In the genomic region with DNA sequence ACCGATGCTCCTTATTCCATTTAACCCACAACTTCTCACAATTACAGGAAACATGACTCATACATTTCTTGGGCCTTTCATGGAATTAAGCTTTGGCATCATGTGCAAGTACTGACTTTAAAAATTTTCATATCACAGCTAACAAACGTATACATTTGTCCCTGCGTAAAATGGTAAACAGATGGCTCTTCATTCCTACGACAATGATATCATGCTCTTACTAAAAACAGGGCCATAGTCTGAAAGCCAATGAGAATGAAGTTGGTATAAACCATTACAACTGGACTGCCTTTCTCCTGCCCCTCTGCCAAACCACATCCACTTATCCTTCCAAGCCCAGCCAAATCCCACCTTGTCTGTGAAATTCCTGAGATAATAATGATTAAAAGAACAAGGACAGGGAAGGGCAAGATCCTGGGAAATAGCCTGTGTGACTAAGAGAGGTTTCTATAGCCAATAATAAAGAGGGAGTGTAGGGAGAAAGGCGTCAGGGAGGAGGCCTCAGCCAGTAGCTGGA, we compare ENCODE assay signal across 17 cellular contexts. TPM values are rescaled to one million over a fixed set of nuclear protein-coding genes. Genes with fewer than 3 reads are reported as not detected.
A peak's percentile ranks its signal among the peaks of the same experiment; 100 is the strongest.
DNase-seq lines count a peak whose midpoint lies in the region; ATAC-seq and TF ChIP-seq lines count a peak whose summit lies in the region.
"Had no signal": no experiment of that assay in that cellular context is flagged by ENCODE, and none has a peak within 500 bp of the region (broad histone marks: within the 10 kb centered on the region; RNA-seq: fewer than 3 reads in every experiment).

No MANE protein-coding gene starts in this region.

- H3K9me3 Mint-ChIP-seq in activated naive CD4-positive, alpha-beta T cell treated with anti-CD3 and anti-CD28 coated beads, Interleukin-2, amount 10 ng/mL, durations not matched to agents 7 days and 5 days: no peaks in the 10 kb centered on the region
- H3K9me3 Mint-ChIP-seq in activated CD8-positive, alpha-beta T cell treated with anti-CD3 and anti-CD28 coated beads for 36 hours: peaks cover 8% of the 10 kb centered on the region

- no peak overlapping the region for H3K27ac Mint-ChIP-seq in activated naive CD4-positive, alpha-beta T cell treated with anti-CD3 and anti-CD28 coated beads, Interleukin-2, amount 10 ng/mL, durations not matched to agents 7 days and 5 days
- H3K27ac Mint-ChIP-seq in activated CD8-positive, alpha-beta T cell treated with anti-CD3 and anti-CD28 coated beads for 36 hours: no peak overlapping the region
- H3K27ac Mint-ChIP-seq: activated T-cell treated with anti-CD3 and anti-CD28 coated beads, Interleukin-2, amount 50 U/mL, for 72 hours; stimulated activated memory B cell treated with anti-CD40 and anti-IgM and Interleukin-4, amounts not matched to agents 10 μg/mL and 1 μg/mL and 100 μg/mL, for 72 hours had no signal

- H3K18ac ChIP-seq in mesenchymal stem cell (ENCODE audit: low read depth in 1 of 2, low read length in 2 of 2): peak overlapping the region; percentile 25 to 76

- H3K9ac ChIP-seq in mesenchymal stem cell (ENCODE audit: low read length): no peak overlapping the region
- H3K9ac ChIP-seq: BLaER1 treated with 17β-estradiol and CSF1 and Interleukin-3, amounts not matched to agents 10 nM and 100 nM; KMS-11 had no signal

- CTCF ChIA-PET in activated naive CD4-positive, alpha-beta T cell treated with anti-CD3 and anti-CD28 coated beads, Interleukin-2, amount 10 ng/mL, durations not matched to agents 7 days and 5 days (lab: Charles Lee): no interaction called here
- CTCF ChIA-PET in activated CD8-positive, alpha-beta T cell treated with anti-CD3 and anti-CD28 coated beads for 36 hours (lab: Charles Lee): no interaction called here

- H2AFZ ChIP-seq in mesenchymal stem cell (ENCODE audit: low read depth, low read length): no peak overlapping the region

- H3K14ac ChIP-seq in mesenchymal stem cell (ENCODE audit: low read length in 2 of 2): no peak overlapping the region

- no peak for TF ChIP-seq CTCF in AG09319 (IDR thresholded peaks at IDR 0.05; ENCODE audit: low read depth, low read length)
- TF ChIP-seq CTCF in cardiac fibroblast (IDR thresholded peaks at IDR 0.05; ENCODE audit: low read depth, low read length): no peak
- TF ChIP-seq CTCF in activated CD8-positive, alpha-beta T cell treated with anti-CD3 and anti-CD28 coated beads for 36 hours (IDR thresholded peaks at IDR 0.05): no peak

- DNase-seq in AG09319 (ENCODE audit: extremely low read depth, low read depth) (peak; percentile 80), LoVo (ENCODE audit: low spot score) (peak; percentile 8), cardiac fibroblast (ENCODE audit: low read depth in 2 of 2) (peak; percentile 89 to 97), mesenchymal stem cell (peak; percentile 63)
- no peak for DNase-seq in activated naive CD4-positive, alpha-beta T cell treated with anti-CD3 and anti-CD28 coated beads, Interleukin-2, amount 10 ng/mL, durations not matched to agents 7 days and 5 days
- no peak for DNase-seq in activated CD8-positive, alpha-beta T cell treated with anti-CD3 and anti-CD28 coated beads for 36 hours
- DNase-seq: activated T-cell treated with anti-CD3 and anti-CD28 coated beads, Interleukin-2, amount 50 U/mL, for 72 hours; body of pancreas; DMS79 treated with DMSO at 0.1 percent for 48 hours; NCI-H187; NCI-H748 treated with DMSO at 0.1 percent for 48 hours; SIG-M5 had no signal

- H3K4me3 ChIP-seq in cardiac fibroblast (replicated peaks in 1 of 2; ENCODE audit: low read depth in 2 of 2, low read length in 2 of 2): no peak overlapping the region
- H3K4me3 ChIP-seq in mesenchymal stem cell (ENCODE audit: insufficient read depth in 1 of 2, low read depth in 1 of 2, low read length in 2 of 2): no peak overlapping the region
- H3K4me3 ChIP-seq: BLaER1 treated with 17β-estradiol and CSF1 and Interleukin-3, amounts not matched to agents 10 nM and 100 nM; body of pancreas had no signal

- H3K36me3 Mint-ChIP-seq in activated naive CD4-positive, alpha-beta T cell treated with anti-CD3 and anti-CD28 coated beads, Interleukin-2, amount 10 ng/mL, durations not matched to agents 7 days and 5 days: no peaks in the 10 kb centered on the region
- H3K36me3 Mint-ChIP-seq in activated CD8-positive, alpha-beta T cell treated with anti-CD3 and anti-CD28 coated beads for 36 hours (ENCODE audit: low read depth): no peaks in the 10 kb centered on the region
- H3K36me3 Mint-ChIP-seq: stimulated activated memory B cell treated with anti-CD40 and anti-IgM and Interleukin-4, amounts not matched to agents 10 μg/mL and 1 μg/mL and 100 μg/mL, for 72 hours had no signal

- no peaks in the 10 kb centered on the region for H3K27me3 ChIP-seq in mesenchymal stem cell (ENCODE audit: control insufficient read depth in 1 of 2, insufficient read depth in 1 of 2, low read length in 2 of 2)
- H3K27me3 ChIP-seq: body of pancreas had no signal

- no peak overlapping the region for H3K4me3 Mint-ChIP-seq in activated naive CD4-positive, alpha-beta T cell treated with anti-CD3 and anti-CD28 coated beads, Interleukin-2, amount 10 ng/mL, durations not matched to agents 7 days and 5 days
- no peak overlapping the region for H3K4me3 Mint-ChIP-seq in activated CD8-positive, alpha-beta T cell treated with anti-CD3 and anti-CD28 coated beads for 36 hours
- H3K4me3 Mint-ChIP-seq: activated T-cell treated with anti-CD3 and anti-CD28 coated beads, Interleukin-2, amount 50 U/mL, for 72 hours; stimulated activated memory B cell treated with anti-CD40 and anti-IgM and Interleukin-4, amounts not matched to agents 10 μg/mL and 1 μg/mL and 100 μg/mL, for 72 hours had no signal

- no peak overlapping the region for H3K23ac ChIP-seq in mesenchymal stem cell (ENCODE audit: low read length in 2 of 2)

- no peak overlapping the region for H2AK5ac ChIP-seq in mesenchymal stem cell (ENCODE audit: low read length, severe bottlenecking)

- H3K4me2 ChIP-seq in mesenchymal stem cell (ENCODE audit: low read length, poor library complexity, severe bottlenecking): no peak overlapping the region
- H3K4me2 ChIP-seq: KMS-11 had no signal

- no peaks in the 10 kb centered on the region for H3K36me3 ChIP-seq in mesenchymal stem cell (ENCODE audit: control insufficient read depth in 1 of 2, insufficient read depth in 2 of 2, low read depth in 1 of 2, low read length in 2 of 2)
- H3K36me3 ChIP-seq: BLaER1 treated with 17β-estradiol and CSF1 and Interleukin-3, amounts not matched to agents 10 nM and 100 nM had no signal

- ATAC-seq in activated CD4-positive, CD25-positive, alpha-beta regulatory T cell treated with anti-CD3 and anti-CD28 coated beads, Interleukin-2, amount 50 U/mL, for 24 hours: no peak
- ATAC-seq in HG02973 (IDR thresholded peaks at IDR 0.05; ENCODE audit: unreplicated experiment): no peak
- no peak for ATAC-seq in activated CD8-positive, alpha-beta T cell treated with anti-CD3 and anti-CD28 coated beads for 36 hours
- ATAC-seq: activated T-cell treated with anti-CD3 and anti-CD28 coated beads, Interleukin-2, amount 50 U/mL, for 72 hours; body of pancreas; stimulated activated memory B cell treated with anti-CD40 and anti-IgM and Interleukin-4, amounts not matched to agents 10 μg/mL and 1 μg/mL and 100 μg/mL, for 72 hours had no signal

- no peak overlapping the region for H2BK120ac ChIP-seq in mesenchymal stem cell (ENCODE audit: low read depth, low read length)

- peaks cover 8% of the 10 kb centered on the region for H3K4me1 Mint-ChIP-seq in activated naive CD4-positive, alpha-beta T cell treated with anti-CD3 and anti-CD28 coated beads, Interleukin-2, amount 10 ng/mL, durations not matched to agents 7 days and 5 days
- peaks cover 5% of the 10 kb centered on the region for H3K4me1 Mint-ChIP-seq in activated CD8-positive, alpha-beta T cell treated with anti-CD3 and anti-CD28 coated beads for 36 hours (ENCODE audit: low read depth)

- no peak overlapping the region for H2BK5ac ChIP-seq in mesenchymal stem cell (ENCODE audit: low read depth, low read length, poor library complexity, severe bottlenecking)

- H4K8ac ChIP-seq in mesenchymal stem cell (ENCODE audit: low read length): no peak overlapping the region

- no peak overlapping the region for H2BK12ac ChIP-seq in mesenchymal stem cell (ENCODE audit: low read length in 2 of 2)

- no peak overlapping the region for H3K4ac ChIP-seq in mesenchymal stem cell (ENCODE audit: low read depth in 1 of 2, low read length in 2 of 2)

- POLR2A ChIA-PET in activated CD8-positive, alpha-beta T cell treated with anti-CD3 and anti-CD28 coated beads for 36 hours (lab: Charles Lee): no interaction called here

- intact Hi-C loops in activated CD8-positive, alpha-beta T cell treated with anti-CD3 and anti-CD28 coated beads for 36 hours (cut with micrococcal nuclease): no loop called here

- peaks cover 9% of the 10 kb centered on the region for H3K4me1 ChIP-seq in mesenchymal stem cell (ENCODE audit: control insufficient read depth, insufficient read depth, low read depth, low read length)

- peaks cover 13% of the 10 kb centered on the region for H3K27me3 Mint-ChIP-seq in activated naive CD4-positive, alpha-beta T cell treated with anti-CD3 and anti-CD28 coated beads, Interleukin-2, amount 10 ng/mL, durations not matched to agents 7 days and 5 days
- H3K27me3 Mint-ChIP-seq in activated CD8-positive, alpha-beta T cell treated with anti-CD3 and anti-CD28 coated beads for 36 hours: peaks cover 34% of the 10 kb centered on the region

- H3K79me1 ChIP-seq in mesenchymal stem cell (replicated peaks; ENCODE audit: low read length, poor library complexity, severe bottlenecking): no peaks in the 10 kb centered on the region

- H2BK15ac ChIP-seq in mesenchymal stem cell (ENCODE audit: low read depth, poor library complexity, severe bottlenecking): no peak overlapping the region

- H4K91ac ChIP-seq in mesenchymal stem cell (ENCODE audit: low read length): no peak overlapping the region

- no peak overlapping the region for H3K27ac ChIP-seq in mesenchymal stem cell (ENCODE audit: low read length, poor library complexity, severe bottlenecking)
- H3K27ac ChIP-seq: BLaER1 treated with 17β-estradiol and CSF1 and Interleukin-3, amounts not matched to agents 10 nM and 100 nM; body of pancreas; KMS-11 had no signal

- peaks cover 18% of the 10 kb centered on the region for H3K9me3 ChIP-seq in mesenchymal stem cell (ENCODE audit: control insufficient read depth, low read length)
- H3K9me3 ChIP-seq: body of pancreas had no signal

- WGBS in mesenchymal stem cell: 42% methylated on average over 5 of the region's 5 CpGs

RNA-seq across cellular contexts. Expression of gene ZNF366, which starts 44.9 kb away (rescaled TPM):
- 0.03 TPM for polyA plus RNA-seq in mesenchymal stem cell (2013, experiment 1 of 2)
- 0.03 TPM for polyA plus RNA-seq in mesenchymal stem cell (2013, experiment 2 of 2)
- total RNA-seq in activated CD8-positive, alpha-beta T cell treated with anti-CD3 and anti-CD28 coated beads for 36 hours: not detected
- total RNA-seq: activated T-cell treated with anti-CD3 and anti-CD28 coated beads, Interleukin-2, amount 50 U/mL, for 72 hours had no signal

Comparison
In these comparisons a context has a peak if more than half of its experiments do, and no peak if none do; other contexts are left out.
1. DNase-seq: peak in AG09319 (single experiment), LoVo (single experiment), cardiac fibroblast (2 of 2) and mesenchymal stem cell (single experiment); none in activated naive CD4-positive, alpha-beta T cell treated with anti-CD3 and anti-CD28 coated beads, Interleukin-2, amount 10 ng/mL, durations not matched to agents 7 days and 5 days (single experiment) and activated CD8-positive, alpha-beta T cell treated with anti-CD3 and anti-CD28 coated beads for 36 hours (single experiment).